ENCODE assay signal across 17 cellular contexts in the genomic region with DNA sequence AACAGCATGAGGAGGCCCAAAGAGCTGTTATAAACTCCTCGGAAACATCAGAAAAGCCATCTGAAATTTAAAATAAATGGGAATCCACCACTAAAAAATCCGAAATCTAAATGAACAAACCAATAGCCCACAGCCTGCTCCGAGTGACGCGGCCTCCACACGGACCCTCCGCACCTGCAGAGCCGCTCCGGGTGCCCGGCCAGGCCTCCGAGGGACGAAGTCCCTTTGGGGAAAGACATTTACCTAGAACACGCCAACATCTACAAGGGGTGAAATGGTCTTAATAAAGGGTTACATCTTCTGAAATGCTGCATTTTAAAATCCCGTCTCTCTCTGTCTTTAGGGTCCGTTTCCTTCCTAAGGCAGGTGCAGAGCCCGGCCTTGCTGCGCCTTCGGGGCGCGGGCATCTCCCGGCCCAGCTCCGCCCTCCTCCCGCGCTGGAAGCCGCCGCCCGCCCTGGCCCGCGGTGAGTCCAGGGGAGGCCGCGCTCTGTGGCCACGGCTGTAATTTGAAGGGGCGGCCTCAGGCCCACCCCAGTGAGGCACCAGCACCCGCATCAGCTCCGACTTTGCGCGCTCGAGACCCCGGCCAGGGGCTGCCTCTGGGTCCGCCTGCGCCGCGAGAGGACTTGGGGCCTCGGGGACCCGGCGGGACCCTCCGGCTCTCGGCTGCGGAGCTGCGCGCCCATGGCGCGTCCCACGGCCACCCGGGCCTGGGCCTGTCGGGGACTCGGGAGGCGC.
"Had no signal": no experiment of that assay in that cellular context is flagged by ENCODE, and none has a peak within 500 bp of the region (broad histone marks: within the 10 kb centered on the region; RNA-seq: fewer than 3 reads in every experiment).

No MANE protein-coding gene starts in this region.

- H3K4me3 Mint-ChIP-seq: activated B cell treated with CpG ODN at 0.5 μM for 24 hours; activated CD4-positive, alpha-beta T cell treated with anti-CD3 and anti-CD28 coated beads, Interleukin-2, amount 10 ng/mL, durations not matched to agents 7 days and 5 days; activated naive CD8-positive, alpha-beta T cell; activated T-cell treated with anti-CD3 and anti-CD28 coated beads, Interleukin-2, amount 50 U/mL, for 24 hours; neural crest cell; stimulated activated memory B cell treated with anti-CD40 and anti-IgM and Interleukin-4, amounts not matched to agents 10 μg/mL and 1 μg/mL and 100 μg/mL, for 72 hours had no signal

- DNase-seq: activated B cell treated with CpG ODN at 0.5 μM for 24 hours; activated CD4-positive, alpha-beta T cell treated with anti-CD3 and anti-CD28 coated beads, Interleukin-2, amount 10 ng/mL, durations not matched to agents 7 days and 5 days; activated effector memory CD4-positive, alpha-beta T cell treated with Interleukin-2 at 50 U/mL for 16 hours; activated T-cell treated with anti-CD3 and anti-CD28 coated beads, Interleukin-2, amount 50 U/mL, for 24 hours; cerebellar nuclear complex; dermis blood vessel endothelial cell; glutamatergic neuron; islet precursor cell; left ventricle myocardium superior; stimulated activated CD4-positive, alpha-beta T cell treated with anti-CD3 and anti-CD28 coated beads, Interleukin-1b, Interleukin-23, amount 100 ng/mL, for 48 hours; substantia nigra; transverse colon had no signal

- H3K36me3 ChIP-seq: right atrium auricular region, transverse colon had no signal

- ATAC-seq: left ventricle myocardium superior, SK-N-SH treated with all-trans-retinoic acid at 6 μM for 48 hours had no signal

- H3K27ac ChIP-seq: right atrium auricular region, transverse colon had no signal

- H3K27me3 Mint-ChIP-seq: activated B cell treated with CpG ODN at 0.5 μM for 24 hours; stimulated activated memory B cell treated with anti-CD40 and anti-IgM and Interleukin-4, amounts not matched to agents 10 μg/mL and 1 μg/mL and 100 μg/mL, for 72 hours had no signal

- H3K27ac Mint-ChIP-seq: activated B cell treated with CpG ODN at 0.5 μM for 24 hours; activated CD4-positive, alpha-beta T cell treated with anti-CD3 and anti-CD28 coated beads, Interleukin-2, amount 10 ng/mL, durations not matched to agents 7 days and 5 days; activated naive CD8-positive, alpha-beta T cell; activated T-cell treated with anti-CD3 and anti-CD28 coated beads, Interleukin-2, amount 50 U/mL, for 24 hours; stimulated activated memory B cell treated with anti-CD40 and anti-IgM and Interleukin-4, amounts not matched to agents 10 μg/mL and 1 μg/mL and 100 μg/mL, for 72 hours had no signal

- H3K9me3 ChIP-seq: right atrium auricular region, transverse colon had no signal

- H3K9me3 Mint-ChIP-seq: activated T-cell treated with anti-CD3 and anti-CD28 coated beads, Interleukin-2, amount 50 U/mL, for 24 hours had no signal

- H3K4me1 Mint-ChIP-seq: activated CD4-positive, alpha-beta T cell treated with anti-CD3 and anti-CD28 coated beads, Interleukin-2, amount 10 ng/mL, durations not matched to agents 7 days and 5 days; neural crest cell had no signal

- H3K36me3 Mint-ChIP-seq: activated naive CD8-positive, alpha-beta T cell; stimulated activated memory B cell treated with anti-CD40 and anti-IgM and Interleukin-4, amounts not matched to agents 10 μg/mL and 1 μg/mL and 100 μg/mL, for 72 hours had no signal

- H3K4me3 ChIP-seq: right atrium auricular region, transverse colon had no signal
